ENCODE assay signal across 1 cellular context in the genomic region with DNA sequence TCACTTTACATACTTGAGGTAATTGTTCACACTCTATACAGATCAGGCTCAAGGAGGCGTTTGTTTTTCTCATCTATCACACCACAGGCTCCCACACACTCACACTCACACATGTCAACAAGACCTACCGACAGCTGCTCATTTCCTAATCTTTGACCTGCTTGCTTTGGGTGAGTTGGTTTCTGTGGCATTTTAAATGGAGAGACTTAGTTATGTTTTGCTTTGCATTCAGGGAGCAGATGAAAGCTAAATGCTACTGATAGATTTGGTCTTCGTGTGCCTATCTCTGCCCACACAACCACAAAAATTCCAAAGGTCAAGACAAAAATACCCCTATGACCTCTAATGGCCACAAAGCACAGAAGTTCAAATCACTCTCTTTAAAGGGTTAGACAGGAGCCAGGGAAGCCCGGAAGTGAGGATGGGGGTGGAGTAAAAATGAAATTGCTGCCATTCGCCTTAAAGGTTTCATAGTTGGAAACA.
A peak's percentile ranks its signal among the peaks of the same experiment; 100 is the strongest.
TF ChIP-seq lines count a peak whose summit lies in the region.

No MANE protein-coding gene starts in this region.

TF ChIP-seq in HepG2, 621 proteins besides CTCF, POLR2A, EP300 and RAD21 (continued from another document and continues in another):
- TF ChIP-seq, protein P1, sequence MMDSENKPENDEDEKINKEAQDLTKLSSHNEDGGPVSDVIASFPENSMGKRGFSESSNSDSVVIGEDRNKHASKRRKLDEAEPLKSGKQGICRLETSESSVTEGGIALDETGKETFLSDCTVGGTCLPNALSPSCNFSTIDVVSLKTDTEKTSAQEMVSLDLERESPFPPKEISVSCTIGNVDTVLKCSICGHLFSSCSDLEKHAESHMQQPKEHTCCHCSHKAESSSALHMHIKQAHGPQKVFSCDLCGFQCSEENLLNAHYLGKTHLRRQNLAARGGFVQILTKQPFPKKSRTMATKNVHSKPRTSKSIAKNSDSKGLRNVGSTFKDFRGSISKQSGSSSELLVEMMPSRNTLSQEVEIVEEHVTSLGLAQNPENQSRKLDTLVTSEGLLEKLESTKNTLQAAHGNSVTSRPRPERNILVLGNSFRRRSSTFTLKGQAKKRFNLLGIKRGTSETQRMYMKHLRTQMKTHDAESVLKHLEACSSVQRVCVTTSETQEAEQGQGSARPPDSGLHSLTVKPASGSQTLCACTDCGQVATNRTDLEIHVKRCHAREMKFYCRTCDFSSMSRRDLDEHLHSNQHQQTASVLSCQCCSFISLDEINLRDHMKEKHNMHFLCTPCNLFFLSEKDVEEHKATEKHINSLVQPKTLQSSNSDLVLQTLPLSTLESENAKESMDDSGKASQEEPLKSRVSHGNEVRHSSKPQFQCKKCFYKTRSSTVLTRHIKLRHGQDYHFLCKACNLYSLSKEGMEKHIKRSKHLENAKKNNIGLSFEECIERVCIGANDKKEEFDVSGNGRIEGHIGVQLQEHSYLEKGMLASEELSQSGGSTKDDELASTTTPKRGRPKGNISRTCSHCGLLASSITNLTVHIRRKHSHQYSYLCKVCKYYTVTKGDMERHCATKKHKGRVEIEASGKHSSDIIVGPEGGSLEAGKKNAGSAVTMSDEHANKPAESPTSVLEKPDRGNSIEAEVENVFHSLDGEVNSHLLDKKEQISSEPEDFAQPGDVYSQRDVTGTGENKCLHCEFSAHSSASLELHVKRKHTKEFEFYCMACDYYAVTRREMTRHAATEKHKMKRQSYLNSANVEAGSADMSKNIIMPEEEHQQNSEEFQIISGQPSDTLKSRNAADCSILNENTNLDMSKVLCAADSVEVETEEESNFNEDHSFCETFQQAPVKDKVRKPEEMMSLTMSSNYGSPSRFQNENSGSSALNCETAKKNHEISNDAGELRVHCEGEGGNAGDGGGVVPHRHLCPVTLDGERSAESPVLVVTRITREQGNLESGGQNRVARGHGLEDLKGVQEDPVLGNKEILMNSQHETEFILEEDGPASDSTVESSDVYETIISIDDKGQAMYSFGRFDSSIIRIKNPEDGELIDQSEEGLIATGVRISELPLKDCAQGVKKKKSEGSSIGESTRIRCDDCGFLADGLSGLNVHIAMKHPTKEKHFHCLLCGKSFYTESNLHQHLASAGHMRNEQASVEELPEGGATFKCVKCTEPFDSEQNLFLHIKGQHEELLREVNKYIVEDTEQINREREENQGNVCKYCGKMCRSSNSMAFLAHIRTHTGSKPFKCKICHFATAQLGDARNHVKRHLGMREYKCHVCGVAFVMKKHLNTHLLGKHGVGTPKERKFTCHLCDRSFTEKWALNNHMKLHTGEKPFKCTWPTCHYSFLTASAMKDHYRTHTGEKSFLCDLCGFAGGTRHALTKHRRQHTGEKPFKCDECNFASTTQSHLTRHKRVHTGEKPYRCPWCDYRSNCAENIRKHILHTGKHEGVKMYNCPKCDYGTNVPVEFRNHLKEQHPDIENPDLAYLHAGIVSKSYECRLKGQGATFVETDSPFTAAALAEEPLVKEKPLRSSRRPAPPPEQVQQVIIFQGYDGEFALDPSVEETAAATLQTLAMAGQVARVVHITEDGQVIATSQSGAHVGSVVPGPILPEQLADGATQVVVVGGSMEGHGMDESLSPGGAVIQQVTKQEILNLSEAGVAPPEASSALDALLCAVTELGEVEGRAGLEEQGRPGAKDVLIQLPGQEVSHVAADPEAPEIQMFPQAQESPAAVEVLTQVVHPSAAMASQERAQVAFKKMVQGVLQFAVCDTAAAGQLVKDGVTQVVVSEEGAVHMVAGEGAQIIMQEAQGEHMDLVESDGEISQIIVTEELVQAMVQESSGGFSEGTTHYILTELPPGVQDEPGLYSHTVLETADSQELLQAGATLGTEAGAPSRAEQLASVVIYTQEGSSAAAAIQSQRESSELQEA (CRISPR knock-in tag; IDR thresholded peaks at IDR 0.05; ENCODE audit: not compliant biosample characterization), result no peak
- peak; percentile 66; the same call in 1 of the 2 replicates for TF ChIP-seq TCF7L2 (IDR thresholded peaks at IDR 0.05; ENCODE audit: low read depth, low read length)
- no peak for TF ChIP-seq ZC3H4 (CRISPR knock-in tag; IDR thresholded peaks at IDR 0.05; ENCODE audit: borderline replicate concordance)
- no peak for TF ChIP-seq HOXA5 (CRISPR knock-in tag; IDR thresholded peaks at IDR 0.05)
- TF ChIP-seq HMG20B (CRISPR knock-in tag; conservative IDR thresholded peaks at IDR 0.05), result peak; percentile 95
- TF ChIP-seq, protein P2, sequence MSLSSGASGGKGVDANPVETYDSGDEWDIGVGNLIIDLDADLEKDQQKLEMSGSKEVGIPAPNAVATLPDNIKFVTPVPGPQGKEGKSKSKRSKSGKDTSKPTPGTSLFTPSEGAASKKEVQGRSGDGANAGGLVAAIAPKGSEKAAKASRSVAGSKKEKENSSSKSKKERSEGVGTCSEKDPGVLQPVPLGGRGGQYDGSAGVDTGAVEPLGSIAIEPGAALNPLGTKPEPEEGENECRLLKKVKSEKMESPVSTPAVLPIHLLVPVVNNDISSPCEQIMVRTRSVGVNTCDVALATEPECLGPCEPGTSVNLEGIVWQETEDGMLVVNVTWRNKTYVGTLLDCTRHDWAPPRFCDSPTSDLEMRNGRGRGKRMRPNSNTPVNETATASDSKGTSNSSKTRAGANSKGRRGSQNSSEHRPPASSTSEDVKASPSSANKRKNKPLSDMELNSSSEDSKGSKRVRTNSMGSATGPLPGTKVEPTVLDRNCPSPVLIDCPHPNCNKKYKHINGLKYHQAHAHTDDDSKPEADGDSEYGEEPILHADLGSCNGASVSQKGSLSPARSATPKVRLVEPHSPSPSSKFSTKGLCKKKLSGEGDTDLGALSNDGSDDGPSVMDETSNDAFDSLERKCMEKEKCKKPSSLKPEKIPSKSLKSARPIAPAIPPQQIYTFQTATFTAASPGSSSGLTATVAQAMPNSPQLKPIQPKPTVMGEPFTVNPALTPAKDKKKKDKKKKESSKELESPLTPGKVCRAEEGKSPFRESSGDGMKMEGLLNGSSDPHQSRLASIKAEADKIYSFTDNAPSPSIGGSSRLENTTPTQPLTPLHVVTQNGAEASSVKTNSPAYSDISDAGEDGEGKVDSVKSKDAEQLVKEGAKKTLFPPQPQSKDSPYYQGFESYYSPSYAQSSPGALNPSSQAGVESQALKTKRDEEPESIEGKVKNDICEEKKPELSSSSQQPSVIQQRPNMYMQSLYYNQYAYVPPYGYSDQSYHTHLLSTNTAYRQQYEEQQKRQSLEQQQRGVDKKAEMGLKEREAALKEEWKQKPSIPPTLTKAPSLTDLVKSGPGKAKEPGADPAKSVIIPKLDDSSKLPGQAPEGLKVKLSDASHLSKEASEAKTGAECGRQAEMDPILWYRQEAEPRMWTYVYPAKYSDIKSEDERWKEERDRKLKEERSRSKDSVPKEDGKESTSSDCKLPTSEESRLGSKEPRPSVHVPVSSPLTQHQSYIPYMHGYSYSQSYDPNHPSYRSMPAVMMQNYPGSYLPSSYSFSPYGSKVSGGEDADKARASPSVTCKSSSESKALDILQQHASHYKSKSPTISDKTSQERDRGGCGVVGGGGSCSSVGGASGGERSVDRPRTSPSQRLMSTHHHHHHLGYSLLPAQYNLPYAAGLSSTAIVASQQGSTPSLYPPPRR (CRISPR knock-in tag; IDR thresholded peaks at IDR 0.05; ENCODE audit: borderline replicate concordance), result peak; percentile 76
- peak; percentile 74; the same call in 1 of the 2 replicates for TF ChIP-seq HMG20A (CRISPR knock-in tag; IDR thresholded peaks at IDR 0.05; ENCODE audit: borderline replicate concordance)
- no peak for TF ChIP-seq DPF2 (CRISPR knock-in tag; IDR thresholded peaks at IDR 0.05; ENCODE audit: borderline replicate concordance, low read depth)
- TF ChIP-seq ELF3 (CRISPR knock-in tag; IDR thresholded peaks at IDR 0.05), result no peak
- peak; percentile 99 for TF ChIP-seq NR2F2 (IDR thresholded peaks at IDR 0.05; ENCODE audit: borderline replicate concordance, low read depth)
- TF ChIP-seq, protein P3, sequence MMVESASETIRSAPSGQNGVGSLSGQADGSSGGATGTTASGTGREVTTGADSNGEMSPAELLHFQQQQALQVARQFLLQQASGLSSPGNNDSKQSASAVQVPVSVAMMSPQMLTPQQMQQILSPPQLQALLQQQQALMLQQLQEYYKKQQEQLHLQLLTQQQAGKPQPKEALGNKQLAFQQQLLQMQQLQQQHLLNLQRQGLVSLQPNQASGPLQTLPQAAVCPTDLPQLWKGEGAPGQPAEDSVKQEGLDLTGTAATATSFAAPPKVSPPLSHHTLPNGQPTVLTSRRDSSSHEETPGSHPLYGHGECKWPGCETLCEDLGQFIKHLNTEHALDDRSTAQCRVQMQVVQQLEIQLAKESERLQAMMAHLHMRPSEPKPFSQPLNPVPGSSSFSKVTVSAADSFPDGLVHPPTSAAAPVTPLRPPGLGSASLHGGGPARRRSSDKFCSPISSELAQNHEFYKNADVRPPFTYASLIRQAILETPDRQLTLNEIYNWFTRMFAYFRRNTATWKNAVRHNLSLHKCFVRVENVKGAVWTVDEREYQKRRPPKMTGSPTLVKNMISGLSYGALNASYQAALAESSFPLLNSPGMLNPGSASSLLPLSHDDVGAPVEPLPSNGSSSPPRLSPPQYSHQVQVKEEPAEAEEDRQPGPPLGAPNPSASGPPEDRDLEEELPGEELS (CRISPR knock-in tag; IDR thresholded peaks at IDR 0.05), result peak; percentile 52; the same call in 1 of the 2 replicates
- TF ChIP-seq ZNF703 (CRISPR knock-in tag; IDR thresholded peaks at IDR 0.05; ENCODE audit: borderline replicate concordance), result no peak
- 0 out of 2 replicates have a peak, but pooled peaks have one; percentile 27 for TF ChIP-seq MEF2D (CRISPR knock-in tag; IDR thresholded peaks at IDR 0.05)
- TF ChIP-seq, protein P4, sequence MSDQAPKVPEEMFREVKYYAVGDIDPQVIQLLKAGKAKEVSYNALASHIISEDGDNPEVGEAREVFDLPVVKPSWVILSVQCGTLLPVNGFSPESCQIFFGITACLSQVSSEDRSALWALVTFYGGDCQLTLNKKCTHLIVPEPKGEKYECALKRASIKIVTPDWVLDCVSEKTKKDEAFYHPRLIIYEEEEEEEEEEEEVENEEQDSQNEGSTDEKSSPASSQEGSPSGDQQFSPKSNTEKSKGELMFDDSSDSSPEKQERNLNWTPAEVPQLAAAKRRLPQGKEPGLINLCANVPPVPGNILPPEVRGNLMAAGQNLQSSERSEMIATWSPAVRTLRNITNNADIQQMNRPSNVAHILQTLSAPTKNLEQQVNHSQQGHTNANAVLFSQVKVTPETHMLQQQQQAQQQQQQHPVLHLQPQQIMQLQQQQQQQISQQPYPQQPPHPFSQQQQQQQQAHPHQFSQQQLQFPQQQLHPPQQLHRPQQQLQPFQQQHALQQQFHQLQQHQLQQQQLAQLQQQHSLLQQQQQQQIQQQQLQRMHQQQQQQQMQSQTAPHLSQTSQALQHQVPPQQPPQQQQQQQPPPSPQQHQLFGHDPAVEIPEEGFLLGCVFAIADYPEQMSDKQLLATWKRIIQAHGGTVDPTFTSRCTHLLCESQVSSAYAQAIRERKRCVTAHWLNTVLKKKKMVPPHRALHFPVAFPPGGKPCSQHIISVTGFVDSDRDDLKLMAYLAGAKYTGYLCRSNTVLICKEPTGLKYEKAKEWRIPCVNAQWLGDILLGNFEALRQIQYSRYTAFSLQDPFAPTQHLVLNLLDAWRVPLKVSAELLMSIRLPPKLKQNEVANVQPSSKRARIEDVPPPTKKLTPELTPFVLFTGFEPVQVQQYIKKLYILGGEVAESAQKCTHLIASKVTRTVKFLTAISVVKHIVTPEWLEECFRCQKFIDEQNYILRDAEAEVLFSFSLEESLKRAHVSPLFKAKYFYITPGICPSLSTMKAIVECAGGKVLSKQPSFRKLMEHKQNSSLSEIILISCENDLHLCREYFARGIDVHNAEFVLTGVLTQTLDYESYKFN (CRISPR knock-in tag; conservative IDR thresholded peaks at IDR 0.05), result peak; percentile 23; the same call in 1 of the 2 replicates
- TF ChIP-seq SALL1 (CRISPR knock-in tag; IDR thresholded peaks at IDR 0.05), result no peak
- TF ChIP-seq, protein P5, sequence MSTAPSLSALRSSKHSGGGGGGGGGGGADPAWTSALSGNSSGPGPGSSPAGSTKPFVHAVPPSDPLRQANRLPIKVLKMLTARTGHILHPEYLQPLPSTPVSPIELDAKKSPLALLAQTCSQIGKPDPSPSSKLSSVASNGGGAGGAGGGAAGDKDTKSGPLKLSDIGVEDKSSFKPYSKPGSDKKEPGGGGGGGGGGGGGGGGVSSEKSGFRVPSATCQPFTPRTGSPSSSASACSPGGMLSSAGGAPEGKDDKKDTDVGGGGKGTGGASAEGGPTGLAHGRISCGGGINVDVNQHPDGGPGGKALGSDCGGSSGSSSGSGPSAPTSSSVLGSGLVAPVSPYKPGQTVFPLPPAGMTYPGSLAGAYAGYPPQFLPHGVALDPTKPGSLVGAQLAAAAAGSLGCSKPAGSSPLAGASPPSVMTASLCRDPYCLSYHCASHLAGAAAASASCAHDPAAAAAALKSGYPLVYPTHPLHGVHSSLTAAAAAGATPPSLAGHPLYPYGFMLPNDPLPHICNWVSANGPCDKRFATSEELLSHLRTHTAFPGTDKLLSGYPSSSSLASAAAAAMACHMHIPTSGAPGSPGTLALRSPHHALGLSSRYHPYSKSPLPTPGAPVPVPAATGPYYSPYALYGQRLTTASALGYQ (CRISPR knock-in tag; IDR thresholded peaks at IDR 0.05), result 0 out of 2 replicates have a peak, but pooled peaks have one; percentile 23
- TF ChIP-seq ZFP41 (CRISPR knock-in tag; IDR thresholded peaks at IDR 0.05; ENCODE audit: borderline replicate concordance), result no peak
- TF ChIP-seq HNRNPK (IDR thresholded peaks at IDR 0.05; ENCODE audit: low read depth, low read length, poor library complexity, severe bottlenecking), result no peak
- TF ChIP-seq, protein P6, sequence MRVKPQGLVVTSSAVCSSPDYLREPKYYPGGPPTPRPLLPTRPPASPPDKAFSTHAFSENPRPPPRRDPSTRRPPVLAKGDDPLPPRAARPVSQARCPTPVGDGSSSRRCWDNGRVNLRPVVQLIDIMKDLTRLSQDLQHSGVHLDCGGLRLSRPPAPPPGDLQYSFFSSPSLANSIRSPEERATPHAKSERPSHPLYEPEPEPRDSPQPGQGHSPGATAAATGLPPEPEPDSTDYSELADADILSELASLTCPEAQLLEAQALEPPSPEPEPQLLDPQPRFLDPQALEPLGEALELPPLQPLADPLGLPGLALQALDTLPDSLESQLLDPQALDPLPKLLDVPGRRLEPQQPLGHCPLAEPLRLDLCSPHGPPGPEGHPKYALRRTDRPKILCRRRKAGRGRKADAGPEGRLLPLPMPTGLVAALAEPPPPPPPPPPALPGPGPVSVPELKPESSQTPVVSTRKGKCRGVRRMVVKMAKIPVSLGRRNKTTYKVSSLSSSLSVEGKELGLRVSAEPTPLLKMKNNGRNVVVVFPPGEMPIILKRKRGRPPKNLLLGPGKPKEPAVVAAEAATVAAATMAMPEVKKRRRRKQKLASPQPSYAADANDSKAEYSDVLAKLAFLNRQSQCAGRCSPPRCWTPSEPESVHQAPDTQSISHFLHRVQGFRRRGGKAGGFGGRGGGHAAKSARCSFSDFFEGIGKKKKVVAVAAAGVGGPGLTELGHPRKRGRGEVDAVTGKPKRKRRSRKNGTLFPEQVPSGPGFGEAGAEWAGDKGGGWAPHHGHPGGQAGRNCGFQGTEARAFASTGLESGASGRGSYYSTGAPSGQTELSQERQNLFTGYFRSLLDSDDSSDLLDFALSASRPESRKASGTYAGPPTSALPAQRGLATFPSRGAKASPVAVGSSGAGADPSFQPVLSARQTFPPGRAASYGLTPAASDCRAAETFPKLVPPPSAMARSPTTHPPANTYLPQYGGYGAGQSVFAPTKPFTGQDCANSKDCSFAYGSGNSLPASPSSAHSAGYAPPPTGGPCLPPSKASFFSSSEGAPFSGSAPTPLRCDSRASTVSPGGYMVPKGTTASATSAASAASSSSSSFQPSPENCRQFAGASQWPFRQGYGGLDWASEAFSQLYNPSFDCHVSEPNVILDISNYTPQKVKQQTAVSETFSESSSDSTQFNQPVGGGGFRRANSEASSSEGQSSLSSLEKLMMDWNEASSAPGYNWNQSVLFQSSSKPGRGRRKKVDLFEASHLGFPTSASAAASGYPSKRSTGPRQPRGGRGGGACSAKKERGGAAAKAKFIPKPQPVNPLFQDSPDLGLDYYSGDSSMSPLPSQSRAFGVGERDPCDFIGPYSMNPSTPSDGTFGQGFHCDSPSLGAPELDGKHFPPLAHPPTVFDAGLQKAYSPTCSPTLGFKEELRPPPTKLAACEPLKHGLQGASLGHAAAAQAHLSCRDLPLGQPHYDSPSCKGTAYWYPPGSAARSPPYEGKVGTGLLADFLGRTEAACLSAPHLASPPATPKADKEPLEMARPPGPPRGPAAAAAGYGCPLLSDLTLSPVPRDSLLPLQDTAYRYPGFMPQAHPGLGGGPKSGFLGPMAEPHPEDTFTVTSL (CRISPR knock-in tag; IDR thresholded peaks at IDR 0.05; ENCODE audit: borderline replicate concordance), result 0 out of 2 replicates have a peak, but pooled peaks have one; percentile 19
- TF ChIP-seq ZNF652 (CRISPR knock-in tag; IDR thresholded peaks at IDR 0.05; ENCODE audit: borderline replicate concordance, low read depth), result no peak
